In genomic region chr4:169412046-169412445, GRCh38 we compare ENCODE assay signal across 1 cellular context.
TF ChIP-seq lines count a peak whose summit lies in the region.

No MANE protein-coding gene starts in this region.

TF ChIP-seq in GM12878, 131 proteins besides CTCF, POLR2A, EP300 and RAD21:
- TF ChIP-seq RUNX3 (IDR thresholded peaks at IDR 0.05; ENCODE audit: low read length): peak; percentile 71
- 0 out of 2 replicates have a peak, but pooled peaks have one; percentile 15 for TF ChIP-seq NFIC (IDR thresholded peaks at IDR 0.05; ENCODE audit: low read depth, low read length)
- TF ChIP-seq JUNB (IDR thresholded peaks at IDR 0.05): peak; percentile 47
- no peak for TF ChIP-seq MTA2 (IDR thresholded peaks at IDR 0.05; ENCODE audit: low read depth)
- TF ChIP-seq IKZF1 (conservative IDR thresholded peaks at IDR 0.05): no peak
- TF ChIP-seq ZNF217 (IDR thresholded peaks at IDR 0.05): no peak
- no peak for TF ChIP-seq POLR2AphosphoS2 (IDR thresholded peaks at IDR 0.05; ENCODE audit: low read depth, low read length)
